ENCODE assay signal across 13 cellular contexts in genomic region chr4:90845777-90846176, GRCh38.
DNase-seq lines count a peak whose midpoint lies in the region; ATAC-seq and TF ChIP-seq lines count a peak whose summit lies in the region.
"Had no signal": no experiment of that assay in that cellular context is flagged by ENCODE, and none has a peak within 500 bp of the region (broad histone marks: within the 10 kb centered on the region; RNA-seq: fewer than 3 reads in every experiment).

No MANE protein-coding gene starts in this region.

- no peak overlapping the region for H3K4me2 ChIP-seq in fibroblast of lung (ENCODE audit: extremely low read depth, insufficient read depth, low read length)
- no peak overlapping the region for H3K4me2 ChIP-seq in trophoblast cell (ENCODE audit: low read length)
- H3K4me2 ChIP-seq: BLaER1 had no signal

- DNase-seq in H4 (ENCODE audit: low spot score) (peak; percentile 11), HT-29 (ENCODE audit: low spot score) (peak; percentile 58), fibroblast of lung (ENCODE audit: low read depth in 2 of 2) (peak; percentile 17 to 50), inferior parietal cortex (ENCODE audit: extremely low spot score) (no peak), trophoblast cell (no peak), esophagus muscularis mucosa (ENCODE audit: extremely low spot score) (no peak), spleen (no peak)
- DNase-seq: activated naive CD8-positive, alpha-beta T cell treated with anti-CD3 and anti-CD28 coated beads, Interleukin-2, amount 10 ng/mL, durations not matched to agents 7 days and 5 days; MV-4-11 had no signal

- peak; percentile 29 for ATAC-seq in GM18858 (IDR thresholded peaks at IDR 0.05; ENCODE audit: unreplicated experiment)
- ATAC-seq: esophagus mucosa, WTC11 had no signal

- H3K27ac ChIP-seq in fibroblast of lung (ENCODE audit: insufficient read depth, low read length) (no peak overlapping the region), trophoblast cell (ENCODE audit: low read depth, low read length) (no peak overlapping the region), esophagus muscularis mucosa (replicated peaks in 1 of 4) (no peak overlapping the region), spleen (no peak overlapping the region)
- H3K27ac ChIP-seq: BLaER1 had no signal

- no peak overlapping the region for H2BK120ac ChIP-seq in trophoblast cell (ENCODE audit: insufficient read depth, low read length, poor library complexity)

- no peak overlapping the region for H3K23ac ChIP-seq in trophoblast cell (ENCODE audit: low read length)

- no peak overlapping the region for H4K8ac ChIP-seq in trophoblast cell (ENCODE audit: low read depth, low read length)

- H3K9me3 ChIP-seq in fibroblast of lung (ENCODE audit: control insufficient read depth, insufficient read depth, low read depth, low read length) (no peaks in the 10 kb centered on the region), trophoblast cell (ENCODE audit: insufficient read depth, low read depth, low read length) (peaks cover 1% of the 10 kb centered on the region), esophagus muscularis mucosa (no peaks in the 10 kb centered on the region), spleen (no peaks in the 10 kb centered on the region)
- H3K9me3 ChIP-seq: BLaER1 had no signal

- H3K9ac ChIP-seq in fibroblast of lung (ENCODE audit: insufficient read depth, low read length) (no peak overlapping the region), trophoblast cell (ENCODE audit: low read length) (no peak overlapping the region)
- H3K9ac ChIP-seq: BLaER1 had no signal

- no peak overlapping the region for H4K91ac ChIP-seq in trophoblast cell (ENCODE audit: low read depth, low read length)

- H2AK5ac ChIP-seq in trophoblast cell (ENCODE audit: low read length), result no peak overlapping the region

- H3K18ac ChIP-seq in trophoblast cell (ENCODE audit: low read length), result no peak overlapping the region

- H3K4ac ChIP-seq in trophoblast cell (ENCODE audit: low read depth, low read length), result no peak overlapping the region

- intact Hi-C loops in esophagus muscularis mucosa (cut with DNase I), result no loop called here
- intact Hi-C loops in spleen (cut with DNase I; ENCODE audit: low total_unique reads), result no loop called here

- TF ChIP-seq EP300 in esophagus muscularis mucosa (IDR thresholded peaks at IDR 0.05), result no peak

- peaks cover 4% of the 10 kb centered on the region for H3K79me1 ChIP-seq in trophoblast cell (ENCODE audit: low read length)

- H3K27me3 ChIP-seq in fibroblast of lung (ENCODE audit: control insufficient read depth, insufficient read depth, low read length), result no peaks in the 10 kb centered on the region
- no peaks in the 10 kb centered on the region for H3K27me3 ChIP-seq in trophoblast cell (ENCODE audit: insufficient read depth, low read length)
- no peaks in the 10 kb centered on the region for H3K27me3 ChIP-seq in esophagus muscularis mucosa
- no peaks in the 10 kb centered on the region for H3K27me3 ChIP-seq in spleen (replicated peaks in 1 of 7)
- H3K27me3 ChIP-seq: BLaER1 had no signal

- no peak for TF ChIP-seq CTCF in fibroblast of lung (conservative IDR thresholded peaks at IDR 0.05 in 1 of 2, IDR thresholded peaks at IDR 0.05 in 1 of 2; ENCODE audit: low read depth in 1 of 2, low read length in 2 of 2)
- TF ChIP-seq CTCF in esophagus muscularis mucosa (IDR thresholded peaks at IDR 0.05), result no peak
- no peak for TF ChIP-seq CTCF in spleen (IDR thresholded peaks at IDR 0.05 in 8 of 11, conservative IDR thresholded peaks at IDR 0.05 in 3 of 11)

- H4K12ac ChIP-seq in trophoblast cell (ENCODE audit: low read depth, low read length), result no peak overlapping the region

- no peak overlapping the region for H2BK12ac ChIP-seq in trophoblast cell (ENCODE audit: low read length)

- no peak overlapping the region for H3K14ac ChIP-seq in trophoblast cell (ENCODE audit: low read length)

- H3K4me3 ChIP-seq in fibroblast of lung (replicated peaks in 1 of 4; ENCODE audit: control extremely low read depth in 1 of 4, insufficient read depth in 1 of 4, low read depth in 3 of 4, low read length in 4 of 4), result no peak overlapping the region
- H3K4me3 ChIP-seq in trophoblast cell (ENCODE audit: low read depth, low read length), result no peak overlapping the region
- no peak overlapping the region for H3K4me3 ChIP-seq in esophagus muscularis mucosa
- H3K4me3 ChIP-seq in spleen, result no peak overlapping the region
- H3K4me3 ChIP-seq: BLaER1 had no signal

- H3K36me3 ChIP-seq in fibroblast of lung (ENCODE audit: control insufficient read depth, insufficient read depth, low read length) (no peaks in the 10 kb centered on the region), trophoblast cell (ENCODE audit: control insufficient read depth in 1 of 2, insufficient read depth in 2 of 2, low read length in 2 of 2) (no peaks in the 10 kb centered on the region), esophagus muscularis mucosa (no peaks in the 10 kb centered on the region), spleen (no peaks in the 10 kb centered on the region)
- H3K36me3 ChIP-seq: BLaER1 had no signal

- H3K4me1 ChIP-seq in fibroblast of lung (ENCODE audit: control insufficient read depth, extremely low read depth, insufficient read depth, low read length) (no peaks in the 10 kb centered on the region), trophoblast cell (ENCODE audit: control insufficient read depth in 1 of 2, insufficient read depth in 2 of 2, low read length in 2 of 2) (peaks cover 0 to 1% of the 10 kb centered on the region in 2 experiments), esophagus muscularis mucosa (no peaks in the 10 kb centered on the region), spleen (no peaks in the 10 kb centered on the region)
- H3K4me1 ChIP-seq: BLaER1 had no signal

- H2BK5ac ChIP-seq in trophoblast cell (ENCODE audit: low read depth, low read length, poor library complexity), result no peak overlapping the region

- no peaks in the 10 kb centered on the region for H4K20me1 ChIP-seq in fibroblast of lung (ENCODE audit: control insufficient read depth, extremely low read depth, insufficient read depth, low read length)
- H4K20me1 ChIP-seq: BLaER1 had no signal

- H3K79me2 ChIP-seq in fibroblast of lung (ENCODE audit: control insufficient read depth, insufficient read depth, low read length), result no peaks in the 10 kb centered on the region
- no peaks in the 10 kb centered on the region for H3K79me2 ChIP-seq in trophoblast cell (ENCODE audit: control insufficient read depth, insufficient read depth, low read length, poor library complexity)

- H2AFZ ChIP-seq in fibroblast of lung (ENCODE audit: low read length) (no peak overlapping the region), trophoblast cell (ENCODE audit: insufficient read depth, low read length, poor library complexity) (no peak overlapping the region)

- no peak for TF ChIP-seq POLR2A in esophagus muscularis mucosa (IDR thresholded peaks at IDR 0.05; ENCODE audit: low read depth)
- no peak for TF ChIP-seq POLR2A in spleen (IDR thresholded peaks at IDR 0.05)

Comparison
In these comparisons a context has a peak if more than half of its experiments do, and no peak if none do; other contexts are left out.
1. DNase-seq: peak in H4 (single experiment), HT-29 (single experiment) and fibroblast of lung (2 of 2); none in inferior parietal cortex (single experiment), trophoblast cell (0 of 2), esophagus muscularis mucosa (single experiment) and spleen (single experiment).